In genomic region chr7:130356760-130357611, GRCh38 we compare ENCODE assay signal across 8 cellular contexts. TPM values are rescaled to one million over a fixed set of nuclear protein-coding genes. Genes with fewer than 3 reads are reported as not detected.
DNase-seq lines count a peak whose midpoint lies in the region; ATAC-seq and TF ChIP-seq lines count a peak whose summit lies in the region.

No MANE protein-coding gene starts in this region.

- H3K4me1 ChIP-seq in GM23338 (ENCODE audit: insufficient read depth) (peaks cover 13% of the 10 kb centered on the region), SK-N-SH (ENCODE audit: control insufficient read depth in 1 of 2, insufficient read depth in 2 of 2, low read depth in 1 of 2, low read length in 1 of 2) (peaks cover 19 to 33% of the 10 kb centered on the region in 2 experiments; a peak in 3 of 4 replicates), cardiac muscle cell (ENCODE audit: low read depth) (peaks cover 20% of the 10 kb centered on the region)

- H2AFZ ChIP-seq in GM23338 (peak overlapping the region; percentile 92), SK-N-SH (ENCODE audit: low read depth) (peak overlapping the region; percentile 31; the same call in 1 of the 2 replicates)

- H3K9me2 ChIP-seq in GM23338 (ENCODE audit: insufficient read depth) (0 out of 2 replicates have a peak, but pooled peaks cover 5% of the 10 kb centered on the region), SK-N-SH (no peaks in the 10 kb centered on the region)

- H3K9me3 Mint-ChIP-seq in GM23338 = peaks cover 19% of the 10 kb centered on the region
- peaks cover 5 to 16% of the 10 kb centered on the region in 2 donors for H3K9me3 Mint-ChIP-seq in activated naive CD4-positive, alpha-beta T cell treated with anti-CD3 and anti-CD28 coated beads, Interleukin-2, amount 50 U/mL, for 72 hours

- H3K4me3 ChIP-seq in GM23338 (no peak overlapping the region), SK-N-SH (ENCODE audit: low read depth in 2 of 2, low read length in 1 of 2) (no peak overlapping the region), cardiac muscle cell (no peak overlapping the region)

- H3K36me3 Mint-ChIP-seq in GM23338 (ENCODE audit: low read depth) = peaks cover 13% of the 10 kb centered on the region; the same call in 2 of the 3 replicates
- H3K36me3 Mint-ChIP-seq in activated naive CD4-positive, alpha-beta T cell treated with anti-CD3 and anti-CD28 coated beads, Interleukin-2, amount 50 U/mL, for 72 hours = peaks cover 9 to 25% of the 10 kb centered on the region in 2 donors

- H3K27me3 ChIP-seq in GM23338 (ENCODE audit: insufficient read depth) (no peaks in the 10 kb centered on the region), SK-N-SH (ENCODE audit: insufficient read depth) (no peaks in the 10 kb centered on the region), cardiac muscle cell (no peaks in the 10 kb centered on the region)

- peak overlapping the region; percentile 49 for H3K9ac ChIP-seq in SK-N-SH

- H3K79me2 ChIP-seq in GM23338 (replicated peaks; ENCODE audit: insufficient read depth) = no peaks in the 10 kb centered on the region
- no peaks in the 10 kb centered on the region for H3K79me2 ChIP-seq in SK-N-SH (ENCODE audit: insufficient read depth)

- H3K36me3 ChIP-seq in GM23338 (ENCODE audit: insufficient read depth) = no peaks in the 10 kb centered on the region
- H3K36me3 ChIP-seq in SK-N-SH (replicated peaks in 1 of 2; ENCODE audit: control insufficient read depth in 1 of 2, insufficient read depth in 2 of 2, low read length in 1 of 2) = no peaks in the 10 kb centered on the region
- H3K36me3 ChIP-seq in cardiac muscle cell = no peaks in the 10 kb centered on the region

- no peaks in the 10 kb centered on the region for H3F3A ChIP-seq in GM23338 (replicated peaks; ENCODE audit: low read depth)
- peaks cover 27% of the 10 kb centered on the region for H3F3A ChIP-seq in SK-N-SH (replicated peaks; ENCODE audit: insufficient read depth)

- TF ChIP-seq CTCF in GM23338 (conservative IDR thresholded peaks at IDR 0.05; ENCODE audit: low read depth in 2 of 2) (no peak), SK-N-SH (IDR thresholded peaks at IDR 0.05) (no peak), cardiac muscle cell (IDR thresholded peaks at IDR 0.05; ENCODE audit: low read depth, low read length) (no peak)

- no peaks in the 10 kb centered on the region for H4K20me1 ChIP-seq in GM23338 (replicated peaks; ENCODE audit: insufficient read depth)
- no peaks in the 10 kb centered on the region for H4K20me1 ChIP-seq in SK-N-SH (ENCODE audit: insufficient read depth)

- no peak for DNase-seq in GM23338 (ENCODE audit: low spot score)
- peak; percentile 25 for DNase-seq in SK-N-SH
- peak in 1 of 2 donors; percentile 88 for DNase-seq in cardiac muscle cell (ENCODE audit: low read depth in 1 of 2, low spot score in 1 of 2)
- DNase-seq in sciatic nerve (ENCODE audit: low spot score) = peak; percentile 81
- no peak for DNase-seq in stimulated activated CD4-positive, alpha-beta T cell treated with anti-CD3 and anti-CD28 coated beads, Interleukin-2, amount 100 ng/mL, for 48 hours
- no peak for DNase-seq in activated CD4-positive, CD25-positive, alpha-beta regulatory T cell treated with anti-CD3 and anti-CD28 coated beads, Interleukin-2, amount 50 U/mL, for 72 hours
- DNase-seq in activated naive CD4-positive, alpha-beta T cell treated with anti-CD3 and anti-CD28 coated beads, Interleukin-2, amount 50 U/mL, for 72 hours (ENCODE audit: low spot score in 2 of 2) = no peak
- DNase-seq in activated CD4-positive, alpha-beta T cell treated with anti-CD3 and anti-CD28 coated beads, Interleukin-2, amount 50 U/mL, for 48 hours = no peak

- peak overlapping the region; percentile 42; the same call in 1 of the 2 replicates for H3K4me2 ChIP-seq in GM23338
- H3K4me2 ChIP-seq in SK-N-SH = peak overlapping the region; percentile 70

- peak overlapping the region; percentile 79 for H3K27ac Mint-ChIP-seq in GM23338
- peak overlapping the region in 1 of 2 donors; percentile 37 for H3K27ac Mint-ChIP-seq in activated naive CD4-positive, alpha-beta T cell treated with anti-CD3 and anti-CD28 coated beads, Interleukin-2, amount 50 U/mL, for 72 hours

- H3K4me1 Mint-ChIP-seq in GM23338 = peaks cover 31% of the 10 kb centered on the region

- H3K9me3 ChIP-seq in SK-N-SH (no peaks in the 10 kb centered on the region), cardiac muscle cell (ENCODE audit: low read depth) (no peaks in the 10 kb centered on the region)

- no peak overlapping the region; the same call in 2 of the 3 replicates for H3K4me3 Mint-ChIP-seq in GM23338

- intact Hi-C loops in sciatic nerve (cut with DNase I) = no loop called here

- H3K27me3 Mint-ChIP-seq in GM23338 (ENCODE audit: insufficient read depth, low read depth, poor library complexity) = peaks cover 19% of the 10 kb centered on the region

- no peak for ATAC-seq in GM23338
- peak; percentile 85 for ATAC-seq in sciatic nerve
- ATAC-seq in activated naive CD4-positive, alpha-beta T cell treated with anti-CD3 and anti-CD28 coated beads, Interleukin-2, amount 50 U/mL, for 72 hours = no peak

- POLR2A ChIA-PET in SK-N-SH (lab: Yijun Ruan, JAX) = no interaction called here

- no peak for TF ChIP-seq RAD21 in SK-N-SH (IDR thresholded peaks at IDR 0.05; ENCODE audit: low read length)

- CTCF ChIA-PET in SK-N-SH (lab: Yijun Ruan, JAX) = interaction anchor here (1.1 kb wide), 2 partner anchors 13 to 38 kb away, joined by 3 read pairs; no protein-coding TSS in a partner anchor

- 0 out of 2 replicates have a peak overlapping the region, but pooled peaks have one; percentile 60 for H3K27ac ChIP-seq in GM23338 (ENCODE audit: low read depth)
- H3K27ac ChIP-seq in SK-N-SH (ENCODE audit: low read depth in 2 of 2, low read length in 1 of 2) = peak overlapping the region; percentile 93
- peak overlapping the region; percentile 93 for H3K27ac ChIP-seq in cardiac muscle cell

- peak in 1 of 2 experiments; percentile 71; a peak in 1 of 4 replicates for TF ChIP-seq EP300 in SK-N-SH (IDR thresholded peaks at IDR 0.05; ENCODE audit: borderline replicate concordance in 1 of 2, low read depth in 1 of 2, low read length in 1 of 2)

- 77% methylated on average over 17 of the region's 17 CpGs for WGBS in SK-N-SH (ENCODE audit: low lambda C conversion rate)

TF ChIP-seq in GM23338, 12 proteins besides CTCF, POLR2A, EP300 and RAD21 (continues in another document):
- TF ChIP-seq POLR2AphosphoS5 (IDR thresholded peaks at IDR 0.05; ENCODE audit: low read depth) (no peak), ZNF114 (CRISPR knock-in tag; IDR thresholded peaks at IDR 0.05) (no peak), CREB1 (CRISPR knock-in tag; IDR thresholded peaks at IDR 0.05; ENCODE audit: low read depth) (no peak), EZH2phosphoT487 (IDR thresholded peaks at IDR 0.05; ENCODE audit: unreplicated experiment) (no peak), ETS1 (IDR thresholded peaks at IDR 0.05) (no peak), NANOG (IDR thresholded peaks at IDR 0.05; ENCODE audit: borderline replicate concordance) (no peak), EZH2 (IDR thresholded peaks at IDR 0.05; ENCODE audit: low read depth, unreplicated experiment) (no peak)

TF ChIP-seq in SK-N-SH, 30 proteins besides CTCF, POLR2A, EP300 and RAD21 (continues in another document):
- TF ChIP-seq JUND (IDR thresholded peaks at IDR 0.05) (peak; percentile 84), REST (IDR thresholded peaks at IDR 0.05; ENCODE audit: low read depth, low read length) (0 out of 2 replicates have a peak, but pooled peaks have one; percentile 37)

RNA-seq across cellular contexts. Expression of gene CPA5, which starts 12.4 kb away (rescaled TPM):
- not detected in 2 replicates for total RNA-seq in GM23338 (2014; rRNA removed; shearing (Covaris generic))
- polyA plus RNA-seq in GM23338 (2016; fragmentation: Nextera tagmentation; extraction: Ambion mirVana) = not detected in 2 replicates
- 0.86 and 1.3 TPM in 2 replicates for polyA plus RNA-seq in SK-N-SH (2012; rRNA removed)
- 0.19 and 0.29 TPM in 2 replicates for polyA plus RNA-seq in SK-N-SH (2012; cell fraction: cytosol; rRNA removed)
- polyA plus RNA-seq in SK-N-SH (2012; cell fraction: nucleus; rRNA removed) = 2.2 and 4.6 TPM in 2 replicates
- not detected in 2 replicates for total RNA-seq in cardiac muscle cell
- 0.98 TPM in 1 of 2 replicates, not detected in the other for polyA plus RNA-seq in cardiac muscle cell
- total RNA-seq in sciatic nerve = not detected
- total RNA-seq in activated naive CD4-positive, alpha-beta T cell treated with anti-CD3 and anti-CD28 coated beads, Interleukin-2, amount 50 U/mL, for 72 hours = 1 to 10 TPM; 1.7 to 9.9 TPM

RNA-seq across cellular contexts. Expression of gene CPA1, which starts 23.3 kb away (rescaled TPM):
- not detected in 2 replicates for total RNA-seq in GM23338 (2014; rRNA removed; shearing (Covaris generic))
- not detected in 2 replicates for polyA plus RNA-seq in GM23338 (2016; fragmentation: Nextera tagmentation; extraction: Ambion mirVana)
- 0.05 and 0.24 TPM in 2 replicates for polyA plus RNA-seq in SK-N-SH (2012; rRNA removed)
- polyA plus RNA-seq in SK-N-SH (2012; cell fraction: cytosol; rRNA removed) = 0.06 and 0.12 TPM in 2 replicates
- 0.19 and 0.36 TPM in 2 replicates for polyA plus RNA-seq in SK-N-SH (2012; cell fraction: nucleus; rRNA removed)
- 3.3 and 4.3 TPM in 2 replicates for total RNA-seq in cardiac muscle cell
- 3.5 and 6.2 TPM in 2 replicates for polyA plus RNA-seq in cardiac muscle cell
- 4.1 TPM for total RNA-seq in sciatic nerve
- not detected for total RNA-seq in activated naive CD4-positive, alpha-beta T cell treated with anti-CD3 and anti-CD28 coated beads, Interleukin-2, amount 50 U/mL, for 72 hours

Comparison
In these comparisons a context has a peak if more than half of its experiments do, and no peak if none do; other contexts are left out.
1. DNase-seq: peak in SK-N-SH (single experiment) and sciatic nerve (single experiment); none in GM23338 (single experiment), stimulated activated CD4-positive, alpha-beta T cell treated with anti-CD3 and anti-CD28 coated beads, Interleukin-2, amount 100 ng/mL, for 48 hours (0 of 2), activated CD4-positive, CD25-positive, alpha-beta regulatory T cell treated with anti-CD3 and anti-CD28 coated beads, Interleukin-2, amount 50 U/mL, for 72 hours (single experiment), activated naive CD4-positive, alpha-beta T cell treated with anti-CD3 and anti-CD28 coated beads, Interleukin-2, amount 50 U/mL, for 72 hours (0 of 2) and activated CD4-positive, alpha-beta T cell treated with anti-CD3 and anti-CD28 coated beads, Interleukin-2, amount 50 U/mL, for 48 hours (0 of 2).
2. Peak in every context shown above with its lines, with median percentiles within 50 percentile points of each other: H3K27ac ChIP-seq.